In genomic region chr13:112342841-112343361, GRCh38 we compare ENCODE assay signal across 3 cellular contexts.
TF ChIP-seq lines count a peak whose summit lies in the region.

No MANE protein-coding gene starts in this region.

TF ChIP-seq in SK-N-SH, 30 proteins besides CTCF, POLR2A, EP300 and RAD21:
- TF ChIP-seq JUND (IDR thresholded peaks at IDR 0.05) (no peak), MEF2A (IDR thresholded peaks at IDR 0.05; ENCODE audit: borderline replicate concordance, low read depth) (no peak), YY1 (IDR thresholded peaks at IDR 0.05; ENCODE audit: low read depth) (no peak), POLR2AphosphoS5 (IDR thresholded peaks at IDR 0.05; ENCODE audit: low read depth, low read length) (no peak), EZH2phosphoT487 (IDR thresholded peaks at IDR 0.05; ENCODE audit: borderline replicate concordance, low read depth) (no peak), ZBTB33 (IDR thresholded peaks at IDR 0.05; ENCODE audit: borderline replicate concordance, low read depth) (no peak), IRF3 (IDR thresholded peaks at IDR 0.05; ENCODE audit: low read depth, low read length) (no peak), FOXJ3 (CRISPR knock-in tag; IDR thresholded peaks at IDR 0.05) (no peak), NFIC (IDR thresholded peaks at IDR 0.05; ENCODE audit: borderline replicate concordance) (no peak), USF2 (IDR thresholded peaks at IDR 0.05; ENCODE audit: borderline replicate concordance, low read depth, low read length) (no peak), RCOR1 (IDR thresholded peaks at IDR 0.05; ENCODE audit: low read length) (no peak), SMC3 (IDR thresholded peaks at IDR 0.05; ENCODE audit: low read depth, low read length) (no peak), CHD2 (IDR thresholded peaks at IDR 0.05; ENCODE audit: low read length, partially characterized antibody) (no peak), GABPA (IDR thresholded peaks at IDR 0.05; ENCODE audit: low read depth) (no peak)

TF ChIP-seq in SK-N-SH treated with all-trans-retinoic acid at 6 μM for 48 hours, 23 proteins besides CTCF, POLR2A, EP300 and RAD21:
- TF ChIP-seq ESRRG (CRISPR knock-in tag; IDR thresholded peaks at IDR 0.05) (no peak), TSHZ2 (CRISPR knock-in tag; IDR thresholded peaks at IDR 0.05) (no peak), CSRNP3 (CRISPR knock-in tag; IDR thresholded peaks at IDR 0.05) (no peak), ZFP30 (CRISPR knock-in tag; IDR thresholded peaks at IDR 0.05) (no peak), PPARA (CRISPR knock-in tag; IDR thresholded peaks at IDR 0.05; ENCODE audit: borderline replicate concordance) (no peak), BACH2 (CRISPR knock-in tag; IDR thresholded peaks at IDR 0.05; ENCODE audit: borderline replicate concordance) (no peak), GLIS3 (CRISPR knock-in tag; IDR thresholded peaks at IDR 0.05) (no peak), ZC3H10 (CRISPR knock-in tag; IDR thresholded peaks at IDR 0.05) (no peak), TCF4 (CRISPR knock-in tag; IDR thresholded peaks at IDR 0.05; ENCODE audit: borderline replicate concordance) (no peak), ZNF70 (CRISPR knock-in tag; IDR thresholded peaks at IDR 0.05) (no peak), OSR1 (CRISPR knock-in tag; IDR thresholded peaks at IDR 0.05) (no peak), CSDC2 (CRISPR knock-in tag; IDR thresholded peaks at IDR 0.05) (no peak), ISL1 (CRISPR knock-in tag; IDR thresholded peaks at IDR 0.05) (no peak), POU6F1 (CRISPR knock-in tag; IDR thresholded peaks at IDR 0.05; ENCODE audit: borderline replicate concordance, low read depth) (no peak)

TF ChIP-seq in H1, 55 proteins besides CTCF, POLR2A, EP300 and RAD21:
- TF ChIP-seq BACH1 (IDR thresholded peaks at IDR 0.05; ENCODE audit: low read length) (no peak), CBX5 (IDR thresholded peaks at IDR 0.05; ENCODE audit: low read depth, low read length) (no peak), TAF1 (IDR thresholded peaks at IDR 0.05; ENCODE audit: low read depth, low read length) (no peak), E2F6 (IDR thresholded peaks at IDR 0.05) (no peak), ATF2 (IDR thresholded peaks at IDR 0.05; ENCODE audit: low read length) (no peak), CREB1 (IDR thresholded peaks at IDR 0.05) (no peak), KDM1A (IDR thresholded peaks at IDR 0.05; ENCODE audit: borderline replicate concordance, low read length) (no peak), KDM5A (IDR thresholded peaks at IDR 0.05; ENCODE audit: low read length) (no peak), CEBPB (IDR thresholded peaks at IDR 0.05; ENCODE audit: low read depth, low read length) (no peak), HDAC6 (IDR thresholded peaks at IDR 0.05; ENCODE audit: low read depth, low read length) (no peak), TCF12 (IDR thresholded peaks at IDR 0.05; ENCODE audit: low read depth, low read length) (no peak), RFX5 (IDR thresholded peaks at IDR 0.05; ENCODE audit: borderline replicate concordance, low read depth, low read length) (no peak)
